16 cellular contexts compared by ENCODE assay signal in genomic region chr20:15699431-15700146, GRCh38.
DNase-seq lines count a peak whose midpoint lies in the region; ATAC-seq and TF ChIP-seq lines count a peak whose summit lies in the region.
"Had no signal": no experiment of that assay in that cellular context is flagged by ENCODE, and none has a peak within 500 bp of the region (broad histone marks: within the 10 kb centered on the region; RNA-seq: fewer than 3 reads in every experiment).

No MANE protein-coding gene starts in this region.

- POLR2A ChIA-PET in OCI-LY7 (lab: Charles Lee): no interaction called here

- H3K9me3 Mint-ChIP-seq in endodermal cell: peaks cover 37% of the 10 kb centered on the region
- peaks cover 5% of the 10 kb centered on the region for H3K9me3 Mint-ChIP-seq in activated CD8-positive, alpha-beta memory T cell treated with anti-CD3 and anti-CD28 coated beads, Interleukin-2, amount 10 ng/mL, durations not matched to agents 7 days and 5 days (ENCODE audit: low read depth)

- peak overlapping the region; percentile 36 for H3K27ac Mint-ChIP-seq in endodermal cell
- no peak overlapping the region for H3K27ac Mint-ChIP-seq in activated CD8-positive, alpha-beta memory T cell treated with anti-CD3 and anti-CD28 coated beads, Interleukin-2, amount 10 ng/mL, durations not matched to agents 7 days and 5 days
- H3K27ac Mint-ChIP-seq: activated naive CD8-positive, alpha-beta T cell treated with anti-CD3 and anti-CD28 coated beads for 36 hours; CD4-positive, CD25-positive, alpha-beta regulatory T cell had no signal

- H3K36me3 ChIP-seq in OCI-LY7 (ENCODE audit: insufficient read depth, low read length): no peaks in the 10 kb centered on the region
- H3K36me3 ChIP-seq in endodermal cell (ENCODE audit: control insufficient read depth, insufficient read depth, low read length): no peaks in the 10 kb centered on the region
- no peaks in the 10 kb centered on the region for H3K36me3 ChIP-seq in ovary
- H3K36me3 ChIP-seq: tibial artery had no signal

- H3K4me2 ChIP-seq in OCI-LY7 (ENCODE audit: low read length): no peak overlapping the region

- H3K27me3 Mint-ChIP-seq in endodermal cell (ENCODE audit: insufficient read depth): no peaks in the 10 kb centered on the region
- H3K27me3 Mint-ChIP-seq in activated CD8-positive, alpha-beta memory T cell treated with anti-CD3 and anti-CD28 coated beads, Interleukin-2, amount 10 ng/mL, durations not matched to agents 7 days and 5 days: no peaks in the 10 kb centered on the region
- H3K27me3 Mint-ChIP-seq: activated naive CD8-positive, alpha-beta T cell treated with anti-CD3 and anti-CD28 coated beads for 36 hours; CD4-positive, CD25-positive, alpha-beta regulatory T cell had no signal

- ATAC-seq in activated CD8-positive, alpha-beta memory T cell treated with anti-CD3 and anti-CD28 coated beads, Interleukin-2, amount 10 ng/mL, durations not matched to agents 7 days and 5 days: no peak
- ATAC-seq in GM18870 (IDR thresholded peaks at IDR 0.05; ENCODE audit: unreplicated experiment): no peak
- ATAC-seq: left lobe of liver had no signal

- H3K9me3 ChIP-seq in OCI-LY7 (ENCODE audit: low read length): no peaks in the 10 kb centered on the region
- peaks cover 4% of the 10 kb centered on the region for H3K9me3 ChIP-seq in endodermal cell (ENCODE audit: control insufficient read depth, low read length)
- H3K9me3 ChIP-seq in ovary: no peaks in the 10 kb centered on the region
- H3K9me3 ChIP-seq: tibial artery had no signal

- no peaks in the 10 kb centered on the region for H3K36me3 Mint-ChIP-seq in endodermal cell (ENCODE audit: low read depth)
- no peaks in the 10 kb centered on the region for H3K36me3 Mint-ChIP-seq in activated CD8-positive, alpha-beta memory T cell treated with anti-CD3 and anti-CD28 coated beads, Interleukin-2, amount 10 ng/mL, durations not matched to agents 7 days and 5 days
- H3K36me3 Mint-ChIP-seq: activated naive CD8-positive, alpha-beta T cell treated with anti-CD3 and anti-CD28 coated beads for 36 hours; CD4-positive, CD25-positive, alpha-beta regulatory T cell had no signal

- TF ChIP-seq POLR2A in ovary (IDR thresholded peaks at IDR 0.05): no peak

- no peak overlapping the region for H3K9ac ChIP-seq in endodermal cell (ENCODE audit: extremely low read depth, low read length, poor library complexity, severe bottlenecking)

- H3K79me2 ChIP-seq in OCI-LY7 (ENCODE audit: insufficient read depth, low read depth, low read length): no peaks in the 10 kb centered on the region

- 91 to 93% methylated on average over 13 to 15 of the region's 15 CpGs for WGBS in endodermal cell (ENCODE audit: insufficient coverage in 1 of 2, insufficient read length in 1 of 2), 2 experiments
- 20 to 64% (median 35%) methylated on average over 15 of the region's 15 CpGs for WGBS in ovary, 3 donors

- peak; percentile 1 for DNase-seq in OCI-LY7 (ENCODE audit: low spot score)
- DNase-seq in endodermal cell: peak; percentile 71
- DNase-seq in ovary: peak; percentile 14 to 72 (median 54)
- no peak for DNase-seq in DMS 273 (lab: John Stamatoyannopoulos, UW; ENCODE audit: unreplicated experiment)
- DNase-seq in dermis blood vessel endothelial cell: no peak
- no peak for DNase-seq in activated CD8-positive, alpha-beta memory T cell treated with anti-CD3 and anti-CD28 coated beads, Interleukin-2, amount 10 ng/mL, durations not matched to agents 7 days and 5 days
- DNase-seq: activated CD4-positive, alpha-beta T cell treated with anti-CD3 and anti-CD28 coated beads for 1 hour; activated naive CD8-positive, alpha-beta T cell treated with anti-CD3 and anti-CD28 coated beads for 36 hours; CD4-positive, CD25-positive, alpha-beta regulatory T cell; central memory CD4-positive, alpha-beta T cell; NCI-H1092; stimulated activated CD8-positive, alpha-beta memory T cell treated with anti-CD3 and anti-CD28 coated beads, Interleukin-4, amount 100 ng/mL, for 48 hours; tibial artery had no signal

- H3K27me3 ChIP-seq in endodermal cell (ENCODE audit: control insufficient read depth, insufficient read depth, low read length, poor library complexity, severe bottlenecking) (no peaks in the 10 kb centered on the region), ovary (no peaks in the 10 kb centered on the region)
- H3K27me3 ChIP-seq: tibial artery had no signal

- TF ChIP-seq CTCF in GM12875 (IDR thresholded peaks at IDR 0.05; ENCODE audit: borderline replicate concordance, insufficient read depth, low read depth, low read length) (peak; percentile 18; the same call in 1 of the 2 replicates), OCI-LY7 (conservative IDR thresholded peaks at IDR 0.05; ENCODE audit: low read length) (peak; percentile 57), endodermal cell (conservative IDR thresholded peaks at IDR 0.05) (peak; percentile 61), ovary (IDR thresholded peaks at IDR 0.05) (no peak)

- CTCF ChIA-PET in OCI-LY7 (lab: Charles Lee; ENCODE audit: unreplicated experiment): no interaction called here
- CTCF ChIA-PET in activated CD8-positive, alpha-beta memory T cell treated with anti-CD3 and anti-CD28 coated beads, Interleukin-2, amount 10 ng/mL, durations not matched to agents 7 days and 5 days (lab: Charles Lee): no interaction called here

- H3K4me1 ChIP-seq in OCI-LY7 (ENCODE audit: insufficient read depth, low read length, poor library complexity, severe bottlenecking) (no peaks in the 10 kb centered on the region), endodermal cell (ENCODE audit: control insufficient read depth, insufficient read depth, low read length) (no peaks in the 10 kb centered on the region), ovary (ENCODE audit: insufficient read depth) (peaks cover 2% of the 10 kb centered on the region)
- H3K4me1 ChIP-seq: tibial artery had no signal

- H3K9me2 ChIP-seq in OCI-LY7 (ENCODE audit: insufficient read depth, low read length): no peaks in the 10 kb centered on the region

- BruUV-seq in OCI-LY7 (replicated peaks; lab: Mats Ljungman, UMichigan): no TSS peak

- H2AFZ ChIP-seq in OCI-LY7 (ENCODE audit: low read length): no peak overlapping the region

- no peak for TF ChIP-seq EP300 in ovary (IDR thresholded peaks at IDR 0.05)

- no peaks in the 10 kb centered on the region for H4K20me1 ChIP-seq in OCI-LY7 (ENCODE audit: insufficient read depth, low read length)

- peaks cover 28% of the 10 kb centered on the region for H3K4me1 Mint-ChIP-seq in endodermal cell
- no peaks in the 10 kb centered on the region for H3K4me1 Mint-ChIP-seq in activated CD8-positive, alpha-beta memory T cell treated with anti-CD3 and anti-CD28 coated beads, Interleukin-2, amount 10 ng/mL, durations not matched to agents 7 days and 5 days
- H3K4me1 Mint-ChIP-seq: activated naive CD8-positive, alpha-beta T cell treated with anti-CD3 and anti-CD28 coated beads for 36 hours; CD4-positive, CD25-positive, alpha-beta regulatory T cell had no signal

- H3K4me3 Mint-ChIP-seq in endodermal cell: peak overlapping the region; percentile 24
- H3K4me3 Mint-ChIP-seq in activated CD8-positive, alpha-beta memory T cell treated with anti-CD3 and anti-CD28 coated beads, Interleukin-2, amount 10 ng/mL, durations not matched to agents 7 days and 5 days: no peak overlapping the region
- H3K4me3 Mint-ChIP-seq: activated naive CD8-positive, alpha-beta T cell treated with anti-CD3 and anti-CD28 coated beads for 36 hours; CD4-positive, CD25-positive, alpha-beta regulatory T cell had no signal

- no peak overlapping the region for H3K4me3 ChIP-seq in GM12875 (ENCODE audit: low read depth, low read length)
- no peak overlapping the region for H3K4me3 ChIP-seq in OCI-LY7 (ENCODE audit: low read depth, low read length, poor library complexity, severe bottlenecking)
- peak overlapping the region; percentile 28 for H3K4me3 ChIP-seq in endodermal cell (ENCODE audit: low read length)
- no peak overlapping the region for H3K4me3 ChIP-seq in ovary

- H3K27ac ChIP-seq in OCI-LY7 (ENCODE audit: low read depth, low read length, poor library complexity, severe bottlenecking): no peak overlapping the region
- no peak overlapping the region for H3K27ac ChIP-seq in endodermal cell (ENCODE audit: low read depth, low read length)
- H3K27ac ChIP-seq in ovary: no peak overlapping the region
- H3K27ac ChIP-seq: tibial artery had no signal

- intact Hi-C loops in OCI-LY7 (cut with micrococcal nuclease; ENCODE audit: unreplicated experiment) (no loop called here), ovary (cut with DNase I) (no loop called here)

Comparison
In these comparisons a context has a peak if more than half of its experiments do, and no peak if none do; other contexts are left out.
1. CTCF ChIP-seq: peak in GM12875 (single experiment), OCI-LY7 (single experiment) and endodermal cell (single experiment); none in ovary (0 of 3).
2. DNase-seq: peak in OCI-LY7 (single experiment), endodermal cell (single experiment) and ovary (5 of 5); none in DMS 273 (single experiment), dermis blood vessel endothelial cell (single experiment) and activated CD8-positive, alpha-beta memory T cell treated with anti-CD3 and anti-CD28 coated beads, Interleukin-2, amount 10 ng/mL, durations not matched to agents 7 days and 5 days (single experiment).